In genomic region chr2:30267161-30267568, GRCh38 we compare ENCODE assay signal across 11 cellular contexts. TPM values are rescaled to one million over a fixed set of nuclear protein-coding genes. Genes with fewer than 3 reads are reported as not detected.
A peak's percentile ranks its signal among the peaks of the same experiment; 100 is the strongest.
DNase-seq lines count a peak whose midpoint lies in the region; ATAC-seq and TF ChIP-seq lines count a peak whose summit lies in the region.
"Had no signal": no experiment of that assay in that cellular context is flagged by ENCODE, and none has a peak within 500 bp of the region (broad histone marks: within the 10 kb centered on the region; RNA-seq: fewer than 3 reads in every experiment).

No MANE protein-coding gene starts in this region.

- peaks cover 8% of the 10 kb centered on the region for H3K36me3 Mint-ChIP-seq in stimulated activated memory B cell treated with anti-CD40 and anti-IgM and Interleukin-4, amounts not matched to agents 10 μg/mL and 1 μg/mL and 100 μg/mL, for 72 hours

- H3K27me3 ChIP-seq in Peyer's patch (no peaks in the 10 kb centered on the region), SJCRH30 (no peaks in the 10 kb centered on the region)

- H3K27ac ChIP-seq in Peyer's patch (peak overlapping the region in 3 of 4 donors; percentile 1 to 83 (median 41)), SJCRH30 (no peak overlapping the region)
- H3K27ac ChIP-seq: epithelial cell of prostate, neutrophil, SK-N-MC had no signal

- no peaks in the 10 kb centered on the region for H3K9me3 ChIP-seq in Peyer's patch
- 0 out of 2 replicates have a peak, but pooled peaks cover 2% of the 10 kb centered on the region for H3K9me3 ChIP-seq in SJCRH30 (replicated peaks)
- H3K9me3 ChIP-seq: neutrophil had no signal

- no peak for TF ChIP-seq POLR2A in Peyer's patch (IDR thresholded peaks at IDR 0.05)

- no peaks in the 10 kb centered on the region for H3K27me3 Mint-ChIP-seq in stimulated activated memory B cell treated with anti-CD40 and anti-IgM and Interleukin-4, amounts not matched to agents 10 μg/mL and 1 μg/mL and 100 μg/mL, for 72 hours

- H3K9me3 Mint-ChIP-seq in stimulated activated memory B cell treated with anti-CD40 and anti-IgM and Interleukin-4, amounts not matched to agents 10 μg/mL and 1 μg/mL and 100 μg/mL, for 72 hours = peaks cover 7% of the 10 kb centered on the region

- H3K4me3 Mint-ChIP-seq in stimulated activated memory B cell treated with anti-CD40 and anti-IgM and Interleukin-4, amounts not matched to agents 10 μg/mL and 1 μg/mL and 100 μg/mL, for 72 hours = no peak overlapping the region

- H3K27ac Mint-ChIP-seq in stimulated activated memory B cell treated with anti-CD40 and anti-IgM and Interleukin-4, amounts not matched to agents 10 μg/mL and 1 μg/mL and 100 μg/mL, for 72 hours = peak overlapping the region; percentile 89

- H3K4me1 Mint-ChIP-seq in stimulated activated memory B cell treated with anti-CD40 and anti-IgM and Interleukin-4, amounts not matched to agents 10 μg/mL and 1 μg/mL and 100 μg/mL, for 72 hours = peaks cover 67% of the 10 kb centered on the region

- ATAC-seq in stimulated activated memory B cell treated with anti-CD40 and anti-IgM and Interleukin-4, amounts not matched to agents 10 μg/mL and 1 μg/mL and 100 μg/mL, for 72 hours = no peak
- ATAC-seq in HG02884 (IDR thresholded peaks at IDR 0.05; ENCODE audit: unreplicated experiment) = no peak
- ATAC-seq in HG02759 (IDR thresholded peaks at IDR 0.05; ENCODE audit: unreplicated experiment) = no peak

- no peak for TF ChIP-seq CTCF in Peyer's patch (IDR thresholded peaks at IDR 0.05)

- H3K36me3 ChIP-seq in Peyer's patch = no peaks in the 10 kb centered on the region
- no peaks in the 10 kb centered on the region for H3K36me3 ChIP-seq in SJCRH30
- H3K36me3 ChIP-seq: neutrophil had no signal

- DNase-seq in Peyer's patch (peak in 2 of 3 donors; percentile 54 to 63), islet precursor cell (peak; percentile 32), SW 1271 (lab: John Stamatoyannopoulos, UW) (no peak), SJCRH30 (no peak)
- peak; percentile 72 for DNase-seq in activated CD8-positive, alpha-beta memory T cell treated with anti-CD3 and anti-CD28 coated beads, Interleukin-2, amount 50 U/mL, for 48 hours

- H3K4me3 ChIP-seq in Peyer's patch = no peak overlapping the region
- H3K4me3 ChIP-seq in SJCRH30 = no peak overlapping the region
- H3K4me3 ChIP-seq: SK-N-MC had no signal

- H3K4me1 ChIP-seq in Peyer's patch (peaks cover 0 to 8% (median 0%) of the 10 kb centered on the region in 4 donors), SJCRH30 (peaks cover 3% of the 10 kb centered on the region; the same call in 1 of the 2 replicates)

RNA-seq across cellular contexts. Expression of gene LBH, which starts 35.8 kb away (rescaled TPM):
- 10 to 100 TPM; 10.9 to 44.6 (median 14.8) TPM for total RNA-seq in Peyer's patch
- total RNA-seq in SJCRH30 (2014; rRNA removed; shearing (Covaris generic)) = 140 and 158 TPM in 2 replicates

Comparison
In these comparisons a context has a peak if more than half of its experiments do, and no peak if none do; other contexts are left out.
1. DNase-seq: peak in Peyer's patch (2 of 3), activated CD8-positive, alpha-beta memory T cell treated with anti-CD3 and anti-CD28 coated beads, Interleukin-2, amount 50 U/mL, for 48 hours (single experiment) and islet precursor cell (single experiment); none in SW 1271 (0 of 2) and SJCRH30 (0 of 2).